In the genomic region with DNA sequence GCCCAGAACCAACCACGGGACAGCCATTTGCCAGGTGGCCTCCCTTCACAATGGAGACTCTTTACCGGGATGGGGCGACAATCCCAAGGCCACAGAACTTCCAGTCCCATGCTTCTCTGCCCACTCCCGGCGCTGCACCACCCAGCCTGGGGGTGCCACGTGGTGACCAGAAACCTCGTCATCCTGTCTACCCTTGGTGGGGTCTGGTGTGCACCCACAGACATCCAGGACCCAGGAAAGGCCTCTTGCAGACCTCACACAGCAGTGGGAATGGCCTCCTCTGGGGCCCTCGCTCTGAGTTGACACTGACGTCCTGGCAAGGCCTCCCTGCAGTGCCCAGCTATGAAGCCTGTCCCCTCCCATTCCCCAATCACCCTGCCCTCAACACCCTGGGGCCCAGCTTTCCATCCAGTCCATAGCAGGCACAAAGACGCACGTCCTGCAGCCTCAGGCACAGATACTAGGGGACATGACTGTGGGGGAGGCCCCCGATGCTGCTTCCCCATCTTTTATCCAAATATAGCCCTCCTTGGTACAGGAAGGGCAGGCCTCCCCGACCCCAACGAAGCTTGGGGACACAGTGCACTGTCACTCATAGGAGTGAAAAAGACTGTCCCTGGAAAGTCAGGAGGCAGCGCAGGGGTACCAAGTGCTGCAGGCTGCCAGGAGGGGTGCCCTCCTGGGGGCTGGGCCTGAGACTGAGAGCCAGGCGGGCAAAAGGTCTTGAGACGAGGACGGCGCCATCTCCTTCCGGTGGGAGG, we compare ENCODE assay signal across 23 cellular contexts. TPM values are rescaled to one million over a fixed set of nuclear protein-coding genes. Genes with fewer than 3 reads are reported as not detected.
DNase-seq lines count a peak whose midpoint lies in the region; ATAC-seq and TF ChIP-seq lines count a peak whose summit lies in the region.
"Had no signal": no experiment of that assay in that cellular context is flagged by ENCODE, and none has a peak within 500 bp of the region (broad histone marks: within the 10 kb centered on the region; RNA-seq: fewer than 3 reads in every experiment).

No MANE protein-coding gene starts in this region.

- no peak overlapping the region for H2AK9ac ChIP-seq in IMR-90 (replicated peaks; ENCODE audit: low read depth, low read length, poor library complexity)

- no peak overlapping the region for H2BK120ac ChIP-seq in IMR-90 (ENCODE audit: low read depth, low read length)

- intact Hi-C loops in activated CD4-positive, alpha-beta T cell treated with anti-CD3 and anti-CD28 coated beads, Interleukin-2, amount 10 ng/mL, durations not matched to agents 24 days and 14 days (cut with micrococcal nuclease), result no loop called here
- intact Hi-C loops in IMR-90 (cut with micrococcal nuclease), result no loop called here

- H3K14ac ChIP-seq in IMR-90 (replicated peaks; ENCODE audit: low read depth, low read length), result no peak overlapping the region

- H3K9me2 ChIP-seq in SK-N-SH, result no peaks in the 10 kb centered on the region

- DNase-seq in activated CD4-positive, alpha-beta T cell treated with anti-CD3 and anti-CD28 coated beads, Interleukin-2, amount 10 ng/mL, durations not matched to agents 24 days and 14 days, result no peak
- no peak for DNase-seq in activated CD4-positive, alpha-beta T cell treated with anti-CD3 and anti-CD28 coated beads for 1 hour
- DNase-seq in IMR-90 (no peak), chondrocyte (ENCODE audit: low spot score) (peak; percentile 74), osteocyte (ENCODE audit: extremely low spot score, unreplicated experiment) (peak; percentile 72), SK-N-SH (no peak), NCI-H1105 (lab: John Stamatoyannopoulos, UW) (no peak), GM13976 (ENCODE audit: low spot score) (no peak)
- DNase-seq: activated gamma-delta T cell treated with Interleukin-2 at 50 U/mL for 16 hours; dermis blood vessel endothelial cell; DMS79; erythroblast; H7; Karpas-422; naive B cell; NCI-H1417; NCI-H2171; NCI-H82; psoas muscle; stimulated activated CD4-positive, alpha-beta T cell treated with anti-CD3 and anti-CD28 coated beads, Interleukin-12 subunit alpha, Interleukin-12 subunit beta, amount 100 ng/mL, for 4 hours had no signal

- no peak overlapping the region for H3K18ac ChIP-seq in IMR-90 (ENCODE audit: low read depth, low read length)

- dilution Hi-C loops in IMR-90 (cut with HindIII; ENCODE audit: low sequenced_read_pairs, unreplicated experiment), result no loop called here

- H3K27me3 Mint-ChIP-seq in activated CD4-positive, alpha-beta T cell treated with anti-CD3 and anti-CD28 coated beads, Interleukin-2, amount 10 ng/mL, durations not matched to agents 24 days and 14 days, result no peaks in the 10 kb centered on the region
- H3K27me3 Mint-ChIP-seq in chondrocyte (ENCODE audit: low read depth) (no peaks in the 10 kb centered on the region), osteocyte (ENCODE audit: unreplicated experiment) (no peaks in the 10 kb centered on the region)
- H3K27me3 Mint-ChIP-seq: brain had no signal

- H3K9me3 Mint-ChIP-seq in activated CD4-positive, alpha-beta T cell treated with anti-CD3 and anti-CD28 coated beads, Interleukin-2, amount 10 ng/mL, durations not matched to agents 24 days and 14 days, result no peaks in the 10 kb centered on the region
- H3K9me3 Mint-ChIP-seq in chondrocyte (ENCODE audit: low read depth), result no peaks in the 10 kb centered on the region
- no peaks in the 10 kb centered on the region for H3K9me3 Mint-ChIP-seq in osteocyte (ENCODE audit: unreplicated experiment)
- H3K9me3 Mint-ChIP-seq: brain, naive B cell had no signal

- TF ChIP-seq RAD21 in IMR-90 (IDR thresholded peaks at IDR 0.05; ENCODE audit: low read length) (no peak), SK-N-SH (IDR thresholded peaks at IDR 0.05; ENCODE audit: low read length) (no peak)

- no peak overlapping the region for H3K23ac ChIP-seq in IMR-90 (ENCODE audit: low read depth, low read length)

- H3K27me3 ChIP-seq in IMR-90 (ENCODE audit: control insufficient read depth, insufficient read depth, low read length) (no peaks in the 10 kb centered on the region), SK-N-SH (ENCODE audit: insufficient read depth) (no peaks in the 10 kb centered on the region)

- H3K36me3 Mint-ChIP-seq in activated CD4-positive, alpha-beta T cell treated with anti-CD3 and anti-CD28 coated beads, Interleukin-2, amount 10 ng/mL, durations not matched to agents 24 days and 14 days (ENCODE audit: low read depth), result peaks cover 63% of the 10 kb centered on the region
- H3K36me3 Mint-ChIP-seq in chondrocyte (ENCODE audit: low read depth) (peaks cover 3% of the 10 kb centered on the region), osteocyte (ENCODE audit: unreplicated experiment) (no peaks in the 10 kb centered on the region)
- H3K36me3 Mint-ChIP-seq: brain, naive B cell had no signal

- POLR2A ChIA-PET in IMR-90 (lab: Charles Lee; ENCODE audit: unreplicated experiment), result no interaction called here
- POLR2A ChIA-PET in SK-N-SH (lab: Yijun Ruan, JAX), result no interaction called here

- TF ChIP-seq POLR2A in IMR-90 (IDR thresholded peaks at IDR 0.05; ENCODE audit: low read depth, low read length), result no peak

- H3K4me1 ChIP-seq in IMR-90 (ENCODE audit: control insufficient read depth, insufficient read depth, low read length), result no peaks in the 10 kb centered on the region
- peaks cover 0 to 6% of the 10 kb centered on the region in 2 experiments; a peak in 1 of 4 replicates for H3K4me1 ChIP-seq in SK-N-SH (ENCODE audit: control insufficient read depth in 1 of 2, insufficient read depth in 2 of 2, low read depth in 1 of 2, low read length in 1 of 2)
- H3K4me1 ChIP-seq: psoas muscle had no signal

- WGBS in IMR-90 (ENCODE audit: extremely low coverage in 2 of 2, insufficient read length in 1 of 2), 2 experiments, result 96% methylated on average over 10 of the region's 20 CpGs; no CpG with 5 or more reads in 1 of the 2 experiments
- 95% methylated on average over 17 of the region's 20 CpGs for WGBS in SK-N-SH (ENCODE audit: low lambda C conversion rate)

- H3K9ac ChIP-seq in IMR-90 (ENCODE audit: low read depth, low read length) (no peak overlapping the region), SK-N-SH (no peak overlapping the region)

- no peak for TF ChIP-seq CTCF in IMR-90 (conservative IDR thresholded peaks at IDR 0.05; ENCODE audit: low read depth, low read length)
- TF ChIP-seq CTCF in chondrocyte (IDR thresholded peaks at IDR 0.05), result no peak
- TF ChIP-seq CTCF in osteocyte (IDR thresholded peaks at IDR 0.05), result no peak
- no peak for TF ChIP-seq CTCF in SK-N-SH (IDR thresholded peaks at IDR 0.05)
- no peak for TF ChIP-seq CTCF in GM13976 (IDR thresholded peaks at IDR 0.05; ENCODE audit: borderline replicate concordance, control extremely low read depth, extremely low read depth, insufficient read depth, missing control alignments)

- no peaks in the 10 kb centered on the region for H3K79me2 ChIP-seq in SK-N-SH (ENCODE audit: insufficient read depth)

- 0 out of 2 replicates have a peak, but pooled peaks cover 4% of the 10 kb centered on the region for H3K9me1 ChIP-seq in IMR-90 (ENCODE audit: insufficient read depth, low read length)

- in situ Hi-C loops in IMR-90 (cut with MboI; ENCODE audit: low sequenced_read_pairs), result no loop called here
- in situ Hi-C loops in GM13976 (cut with MboI; ENCODE audit: low sequenced_read_pairs, unreplicated experiment), result no loop called here

- no peak overlapping the region for H4K5ac ChIP-seq in IMR-90 (ENCODE audit: low read depth, low read length)

- CTCF ChIA-PET in IMR-90 (lab: Yijun Ruan, JAX), result no interaction called here
- CTCF ChIA-PET in SK-N-SH (lab: Yijun Ruan, JAX), result no interaction called here

- H3K27ac ChIP-seq in IMR-90 (ENCODE audit: insufficient read depth, low read length) (no peak overlapping the region), SK-N-SH (ENCODE audit: low read depth in 2 of 2, low read length in 1 of 2) (no peak overlapping the region)
- H3K27ac ChIP-seq: psoas muscle had no signal

- H3K4ac ChIP-seq in IMR-90 (ENCODE audit: low read depth, low read length), result no peak overlapping the region

- BruUV-seq in IMR-90 (replicated peaks; lab: Mats Ljungman, UMichigan), result no TSS peak

- H3K36me3 ChIP-seq in IMR-90 (ENCODE audit: control insufficient read depth, insufficient read depth, low read length), result peaks cover 9% of the 10 kb centered on the region; the same call in 1 of the 2 replicates
- H3K36me3 ChIP-seq in SK-N-SH (replicated peaks in 1 of 2; ENCODE audit: control insufficient read depth in 1 of 2, insufficient read depth in 2 of 2, low read length in 1 of 2), result peaks cover 0 to 26% of the 10 kb centered on the region in 2 experiments

- H3K4me1 Mint-ChIP-seq in activated CD4-positive, alpha-beta T cell treated with anti-CD3 and anti-CD28 coated beads, Interleukin-2, amount 10 ng/mL, durations not matched to agents 24 days and 14 days, result peaks cover 39% of the 10 kb centered on the region
- no peaks in the 10 kb centered on the region for H3K4me1 Mint-ChIP-seq in chondrocyte (ENCODE audit: low read depth)
- no peaks in the 10 kb centered on the region for H3K4me1 Mint-ChIP-seq in osteocyte (ENCODE audit: unreplicated experiment)

- H3K79me1 ChIP-seq in IMR-90 (ENCODE audit: low read depth in 1 of 2, low read length in 2 of 2), result no peaks in the 10 kb centered on the region

- H2AFZ ChIP-seq in IMR-90 (replicated peaks; ENCODE audit: low read length, poor library complexity) (peak overlapping the region; percentile 51), SK-N-SH (ENCODE audit: low read depth) (no peak overlapping the region)

- peak overlapping the region; percentile 12 for H3K4me3 Mint-ChIP-seq in activated CD4-positive, alpha-beta T cell treated with anti-CD3 and anti-CD28 coated beads, Interleukin-2, amount 10 ng/mL, durations not matched to agents 24 days and 14 days
- H3K4me3 Mint-ChIP-seq in chondrocyte (ENCODE audit: unreplicated experiment), result no peak overlapping the region
- no peak overlapping the region for H3K4me3 Mint-ChIP-seq in osteocyte (ENCODE audit: unreplicated experiment)
- H3K4me3 Mint-ChIP-seq: brain had no signal

- ATAC-seq in IMR-90 (ENCODE audit: low read depth), result no peak
- ATAC-seq: Panc1, psoas muscle had no signal

- H4K20me1 ChIP-seq in IMR-90 (ENCODE audit: insufficient read depth, low read length) (no peaks in the 10 kb centered on the region), SK-N-SH (ENCODE audit: insufficient read depth) (no peaks in the 10 kb centered on the region)

- H3K9me3 ChIP-seq in IMR-90 (ENCODE audit: control insufficient read depth, insufficient read depth, low read length) (no peaks in the 10 kb centered on the region), SK-N-SH (no peaks in the 10 kb centered on the region)
- H3K9me3 ChIP-seq: psoas muscle had no signal

- no peak overlapping the region for H3K56ac ChIP-seq in IMR-90 (ENCODE audit: extremely low read depth, insufficient read depth, low read length)

- no peak overlapping the region for H2AK5ac ChIP-seq in IMR-90 (ENCODE audit: low read depth, low read length)

- H2BK15ac ChIP-seq in IMR-90 (ENCODE audit: low read depth, low read length), result no peak overlapping the region

- H3K27ac Mint-ChIP-seq in activated CD4-positive, alpha-beta T cell treated with anti-CD3 and anti-CD28 coated beads, Interleukin-2, amount 10 ng/mL, durations not matched to agents 24 days and 14 days, result peak overlapping the region; percentile 75
- H3K27ac Mint-ChIP-seq in chondrocyte (ENCODE audit: unreplicated experiment), result no peak overlapping the region
- no peak overlapping the region for H3K27ac Mint-ChIP-seq in osteocyte (ENCODE audit: unreplicated experiment)
- H3K27ac Mint-ChIP-seq: brain had no signal

- no peak for TF ChIP-seq EP300 in SK-N-SH (IDR thresholded peaks at IDR 0.05; ENCODE audit: borderline replicate concordance in 1 of 2, low read depth in 1 of 2, low read length in 1 of 2)

- H4K8ac ChIP-seq in IMR-90 (ENCODE audit: low read depth in 2 of 2, low read length in 2 of 2), result no peak overlapping the region

- H3K4me2 ChIP-seq in IMR-90 (ENCODE audit: low read depth, low read length) (no peak overlapping the region), SK-N-SH (no peak overlapping the region)

- no peak overlapping the region for H3K4me3 ChIP-seq in IMR-90 (ENCODE audit: insufficient read depth, low read depth, low read length)
- H3K4me3 ChIP-seq in SK-N-SH (ENCODE audit: low read depth in 2 of 2, low read length in 1 of 2), result no peak overlapping the region
- H3K4me3 ChIP-seq: psoas muscle had no signal

- H4K91ac ChIP-seq in IMR-90 (ENCODE audit: insufficient read depth, low read depth, low read length), result no peak overlapping the region

- H2BK5ac ChIP-seq in IMR-90 (ENCODE audit: low read depth, low read length, poor library complexity, severe bottlenecking), result no peak overlapping the region

- H3F3A ChIP-seq in SK-N-SH (replicated peaks; ENCODE audit: insufficient read depth), result no peaks in the 10 kb centered on the region

- no peak overlapping the region for H2BK20ac ChIP-seq in IMR-90 (ENCODE audit: low read depth, low read length)

RNA-seq across cellular contexts. Expression of gene CST7, which starts 7.1 kb away (rescaled TPM):
- total RNA-seq in activated CD4-positive, alpha-beta T cell treated with anti-CD3 and anti-CD28 coated beads, Interleukin-2, amount 10 ng/mL, durations not matched to agents 24 days and 14 days, result 115 and 117 TPM in 2 replicates
- total RNA-seq in IMR-90 (2012; rRNA removed), result not detected in 2 replicates
- not detected in 2 replicates for polyA plus RNA-seq in IMR-90 (2012; rRNA removed)
- polyA plus RNA-seq in IMR-90 (2012; cell fraction: cytosol; rRNA removed), result not detected in 2 replicates
- not detected in 2 replicates for polyA plus RNA-seq in IMR-90 (2012; cell fraction: nucleus; rRNA removed; ENCODE audit: low replicate concordance)
- not detected in 3 replicates for total RNA-seq in chondrocyte
- total RNA-seq in osteocyte, result not detected in 2 replicates
- polyA plus RNA-seq in SK-N-SH (2012; rRNA removed), result 0.07 and 0.08 TPM in 2 replicates
- 0.05 TPM in 1 of 2 replicates, not detected in the other for polyA plus RNA-seq in SK-N-SH (2012; cell fraction: cytosol; rRNA removed)
- polyA plus RNA-seq in SK-N-SH (2012; cell fraction: nucleus; rRNA removed), result not detected in 2 replicates
- total RNA-seq: dermis blood vessel endothelial cell, glomerular endothelial cell, H7 had no signal

RNA-seq across cellular contexts. Expression of gene APMAP, which starts 36.4 kb away (rescaled TPM):
- 56.4 and 56.8 TPM in 2 replicates for total RNA-seq in activated CD4-positive, alpha-beta T cell treated with anti-CD3 and anti-CD28 coated beads, Interleukin-2, amount 10 ng/mL, durations not matched to agents 24 days and 14 days
- 67.2 TPM in 2 replicates for total RNA-seq in IMR-90 (2012; rRNA removed)
- 86.4 and 88.8 TPM in 2 replicates for polyA plus RNA-seq in IMR-90 (2012; rRNA removed)
- polyA plus RNA-seq in IMR-90 (2012; cell fraction: cytosol; rRNA removed), result 61.5 and 74.8 TPM in 2 replicates
- 24.2 and 39.6 TPM in 2 replicates for polyA plus RNA-seq in IMR-90 (2012; cell fraction: nucleus; rRNA removed; ENCODE audit: low replicate concordance)
- 77.7 to 82.2 TPM (median 79.9 TPM) in 3 replicates for total RNA-seq in chondrocyte
- 76.3 and 80.0 TPM in 2 replicates for total RNA-seq in osteocyte
- polyA plus RNA-seq in SK-N-SH (2012; rRNA removed), result 107 and 115 TPM in 2 replicates
- polyA plus RNA-seq in SK-N-SH (2012; cell fraction: cytosol; rRNA removed), result 123 and 130 TPM in 2 replicates
- 81.8 and 94.1 TPM in 2 replicates for polyA plus RNA-seq in SK-N-SH (2012; cell fraction: nucleus; rRNA removed)

Comparison
In these comparisons a context has a peak if more than half of its experiments do, and no peak if none do; other contexts are left out.
1. DNase-seq: peak in chondrocyte (single experiment) and osteocyte (single experiment); none in activated CD4-positive, alpha-beta T cell treated with anti-CD3 and anti-CD28 coated beads, Interleukin-2, amount 10 ng/mL, durations not matched to agents 24 days and 14 days (single experiment), activated CD4-positive, alpha-beta T cell treated with anti-CD3 and anti-CD28 coated beads for 1 hour (single experiment), IMR-90 (single experiment), SK-N-SH (single experiment), NCI-H1105 (single experiment) and GM13976 (single experiment).
2. RNA of gene CST7, which starts 7.1 kb away (total RNA-seq): 115 to 117 TPM in activated CD4-positive, alpha-beta T cell treated with anti-CD3 and anti-CD28 coated beads, Interleukin-2, amount 10 ng/mL, durations not matched to agents 24 days and 14 days; not detected in IMR-90, not detected in chondrocyte and not detected in osteocyte; every median in the first group is over 100 times any median in the second.